In the genomic region with DNA sequence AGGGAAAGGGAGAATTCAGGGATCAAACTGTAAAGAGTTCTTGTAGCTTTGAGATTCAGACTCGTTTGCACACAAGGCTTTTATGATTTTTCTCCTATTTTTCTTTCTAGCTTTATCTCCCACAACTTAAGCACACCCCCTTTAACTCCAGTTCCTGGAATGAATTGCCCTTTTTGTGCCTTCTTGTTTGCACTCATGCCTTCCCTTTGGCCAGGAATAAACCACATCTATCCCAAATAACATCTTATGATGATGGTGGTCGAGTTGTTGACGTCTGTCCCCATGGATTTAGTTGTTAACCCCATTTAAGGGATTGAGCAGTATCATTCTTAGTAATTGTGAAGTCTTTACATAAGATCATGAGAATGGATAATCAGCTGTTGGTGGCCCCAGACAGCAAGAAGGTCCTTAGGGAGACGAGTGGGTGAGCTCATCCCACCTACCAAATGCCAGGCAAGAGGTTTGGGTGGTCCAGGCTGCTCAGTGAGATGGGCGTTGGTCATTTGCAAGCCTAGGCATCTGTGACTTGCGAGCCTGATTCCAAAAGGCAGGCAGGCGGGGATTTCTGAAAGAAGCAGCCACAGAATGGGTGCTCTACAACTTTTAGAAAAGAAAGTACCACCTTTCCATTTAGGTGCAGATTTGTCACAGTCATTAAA, we compare ENCODE assay signal across 8 cellular contexts. TPM values are rescaled to one million over a fixed set of nuclear protein-coding genes. Genes with fewer than 3 reads are reported as not detected.
DNase-seq lines count a peak whose midpoint lies in the region; ATAC-seq and TF ChIP-seq lines count a peak whose summit lies in the region.

No MANE protein-coding gene starts in this region.

- H3K4me3 ChIP-seq in prostate gland: peak overlapping the region; percentile 82 to 85

- TF ChIP-seq CTCF in prostate gland (IDR thresholded peaks at IDR 0.05): no peak

- intact Hi-C loops in prostate gland (cut with DNase I): no loop called here

- H3K4me1 ChIP-seq in prostate gland (replicated peaks): peaks cover 4% of the 10 kb centered on the region

- no peak for TF ChIP-seq POLR2A in prostate gland (IDR thresholded peaks at IDR 0.05)

- peak overlapping the region; percentile 89 for H3K27ac ChIP-seq in epithelial cell of prostate
- H3K27ac ChIP-seq in prostate gland: peak overlapping the region in 1 of 2 donors; percentile 95

- 39% methylated on average over 7 of the region's 7 CpGs for WGBS in prostate gland

- H3K27me3 ChIP-seq in prostate gland (replicated peaks; ENCODE audit: insufficient read depth): no peaks in the 10 kb centered on the region

- DNase-seq in ELF-1 (ENCODE audit: low read depth, low spot score) (peak; percentile 16), OCI-M1 (lab: John Stamatoyannopoulos, UW) (peak; percentile 47), epithelial cell of prostate (ENCODE audit: low read depth, low spot score) (no peak), prostate gland (ENCODE audit: low spot score) (no peak), NCI-H345 (lab: John Stamatoyannopoulos, UW) (no peak), NCI-H1048 (lab: John Stamatoyannopoulos, UW) (no peak), NCI-H1930 (lab: John Stamatoyannopoulos, UW) (no peak)

- no peaks in the 10 kb centered on the region for H3K9me3 ChIP-seq in prostate gland

- ATAC-seq in activated CD4-positive, CD25-positive, alpha-beta regulatory T cell treated with anti-CD3 and anti-CD28 coated beads, Interleukin-2, amount 50 U/mL, for 24 hours: no peak

- peaks cover 0 to 2% of the 10 kb centered on the region in 2 donors for H3K36me3 ChIP-seq in prostate gland

RNA-seq across cellular contexts. Expression of a gene that starts 2.3 kb away (rescaled TPM):
- 10 to 100 TPM; 89.6 to 90.0 TPM for total RNA-seq in prostate gland

RNA-seq across cellular contexts. Expression of a gene that starts 16.7 kb away (rescaled TPM):
- total RNA-seq in prostate gland: under 1 TPM; 0.46 to 0.97 TPM

Comparison
In these comparisons a context has a peak if more than half of its experiments do, and no peak if none do; other contexts are left out.
1. DNase-seq: peak in ELF-1 (single experiment) and OCI-M1 (single experiment); none in epithelial cell of prostate (single experiment), prostate gland (single experiment), NCI-H345 (single experiment), NCI-H1048 (single experiment) and NCI-H1930 (0 of 2).